1 cellular context compared by ENCODE assay signal in the genomic region with DNA sequence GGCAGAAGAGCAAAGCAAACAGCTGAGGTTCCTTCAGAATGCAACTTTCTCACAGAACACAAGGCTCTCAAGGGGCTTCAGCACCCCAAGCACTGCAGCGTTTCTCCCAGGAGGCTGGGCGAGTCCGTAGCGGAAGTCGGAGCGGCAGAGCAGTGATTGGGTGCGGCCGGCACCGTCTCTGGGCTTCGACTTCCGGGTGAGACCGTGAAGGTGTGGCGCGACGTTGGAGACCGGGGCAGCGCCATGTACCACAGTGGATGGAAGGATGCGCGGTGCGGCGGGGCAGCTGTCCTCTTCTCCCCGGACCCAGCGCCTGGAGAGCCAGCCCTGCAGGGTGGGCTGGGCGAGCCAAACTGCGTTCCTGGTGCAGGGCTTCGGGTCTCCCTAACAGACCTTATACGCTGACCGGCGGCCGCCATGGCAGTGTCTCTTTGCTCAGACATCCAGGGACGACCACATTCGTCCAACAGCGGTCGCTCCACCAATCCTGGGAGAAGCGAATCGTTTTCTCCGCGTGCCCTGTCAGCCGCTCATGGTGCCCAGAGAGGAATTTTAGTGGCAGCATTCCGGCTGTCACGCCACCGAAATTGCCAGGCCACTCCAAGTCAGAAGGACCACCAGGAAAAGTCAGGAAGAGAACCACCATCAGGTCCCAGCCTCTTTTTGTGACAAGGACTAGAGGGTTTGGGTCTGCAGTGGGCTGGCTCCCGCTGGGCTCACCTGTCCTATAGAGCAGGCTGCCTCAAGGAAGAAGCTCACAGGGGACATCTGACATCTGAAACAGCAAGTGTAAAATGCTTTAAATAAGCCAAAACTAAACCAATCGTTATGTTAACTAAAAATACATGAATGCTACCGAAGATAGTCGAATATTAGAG.
A peak's percentile ranks its signal among the peaks of the same experiment; 100 is the strongest.
TF ChIP-seq lines count a peak whose summit lies in the region.

No MANE protein-coding gene starts in this region.

TF ChIP-seq in GM12878, 131 proteins besides CTCF, POLR2A, EP300 and RAD21 (continued from another document and continues in another):
- TF ChIP-seq IRF5 (IDR thresholded peaks at IDR 0.05; ENCODE audit: borderline replicate concordance) (no peak), CHD2 (IDR thresholded peaks at IDR 0.05; ENCODE audit: borderline replicate concordance, low read depth, low read length) (0 out of 2 replicates have a peak, but pooled peaks have one; percentile 39), GATAD2B (conservative IDR thresholded peaks at IDR 0.05; ENCODE audit: low read depth) (peak; percentile 78), CEBPB (IDR thresholded peaks at IDR 0.05; ENCODE audit: borderline replicate concordance in 1 of 2, low read depth in 2 of 2, low read length in 2 of 2) (no peak), PAX5 (IDR thresholded peaks at IDR 0.05; ENCODE audit: borderline replicate concordance, low read depth, low read length) (no peak), NFXL1 (IDR thresholded peaks at IDR 0.05; ENCODE audit: borderline replicate concordance) (no peak), SUPT20H (IDR thresholded peaks at IDR 0.05; ENCODE audit: borderline replicate concordance, control insufficient read depth, low read depth, low read length) (no peak), SKIL (IDR thresholded peaks at IDR 0.05; ENCODE audit: low read depth, poor library complexity, severe bottlenecking) (no peak), MEF2A (IDR thresholded peaks at IDR 0.05; ENCODE audit: insufficient read depth, low read depth, low read length) (no peak), RELA (IDR thresholded peaks at IDR 0.05; ENCODE audit: borderline replicate concordance, partially characterized antibody) (no peak), CBFB (IDR thresholded peaks at IDR 0.05; ENCODE audit: low read depth) (peak; percentile 27; the same call in 1 of the 2 replicates), POLR2AphosphoS5 (IDR thresholded peaks at IDR 0.05; ENCODE audit: low read length) (peak; percentile 89), STAT1 (conservative IDR thresholded peaks at IDR 0.05) (no peak), NR2C1 (IDR thresholded peaks at IDR 0.05) (peak; percentile 89), SREBF2 (IDR thresholded peaks at IDR 0.05; ENCODE audit: low read length) (no peak), RB1 (IDR thresholded peaks at IDR 0.05; ENCODE audit: borderline replicate concordance) (no peak), RFX5 (IDR thresholded peaks at IDR 0.05; ENCODE audit: low read depth, low read length) (peak; percentile 16; the same call in 1 of the 2 replicates), BHLHE40 (IDR thresholded peaks at IDR 0.05; ENCODE audit: borderline replicate concordance in 1 of 2, low read depth in 2 of 2, low read length in 1 of 2) (peak in 1 of 2 experiments; percentile 24; a peak in 1 of 4 replicates), NFIC (IDR thresholded peaks at IDR 0.05; ENCODE audit: low read depth, low read length) (no peak), EZH2 (IDR thresholded peaks at IDR 0.05; ENCODE audit: borderline replicate concordance, control insufficient read depth, low read depth, low read length) (no peak), NBN (IDR thresholded peaks at IDR 0.05) (no peak), BCL3 (IDR thresholded peaks at IDR 0.05; ENCODE audit: borderline replicate concordance, insufficient read depth, low read depth, low read length, poor library complexity, severe bottlenecking) (no peak), JUNB (IDR thresholded peaks at IDR 0.05) (no peak), HSF1 (IDR thresholded peaks at IDR 0.05; ENCODE audit: low read depth, low read length) (no peak), EED (IDR thresholded peaks at IDR 0.05; ENCODE audit: low read depth) (no peak), SREBF1 (IDR thresholded peaks at IDR 0.05; ENCODE audit: low read length) (no peak), TARDBP (IDR thresholded peaks at IDR 0.05; ENCODE audit: borderline replicate concordance) (peak; percentile 18; the same call in 1 of the 2 replicates), NR2F1 (conservative IDR thresholded peaks at IDR 0.05) (no peak), HCFC1 (IDR thresholded peaks at IDR 0.05; ENCODE audit: low read length) (no peak; the same call in 1 of the 2 replicates), BCL11A (IDR thresholded peaks at IDR 0.05; ENCODE audit: low read depth, low read length) (no peak), SPI1 (IDR thresholded peaks at IDR 0.05; ENCODE audit: borderline replicate concordance, insufficient read depth, low read depth, low read length) (no peak), BMI1 (IDR thresholded peaks at IDR 0.05; ENCODE audit: borderline replicate concordance) (no peak), NRF1 (conservative IDR thresholded peaks at IDR 0.05; ENCODE audit: low read depth, low read length) (no peak)
- TF ChIP-seq, protein P1, sequence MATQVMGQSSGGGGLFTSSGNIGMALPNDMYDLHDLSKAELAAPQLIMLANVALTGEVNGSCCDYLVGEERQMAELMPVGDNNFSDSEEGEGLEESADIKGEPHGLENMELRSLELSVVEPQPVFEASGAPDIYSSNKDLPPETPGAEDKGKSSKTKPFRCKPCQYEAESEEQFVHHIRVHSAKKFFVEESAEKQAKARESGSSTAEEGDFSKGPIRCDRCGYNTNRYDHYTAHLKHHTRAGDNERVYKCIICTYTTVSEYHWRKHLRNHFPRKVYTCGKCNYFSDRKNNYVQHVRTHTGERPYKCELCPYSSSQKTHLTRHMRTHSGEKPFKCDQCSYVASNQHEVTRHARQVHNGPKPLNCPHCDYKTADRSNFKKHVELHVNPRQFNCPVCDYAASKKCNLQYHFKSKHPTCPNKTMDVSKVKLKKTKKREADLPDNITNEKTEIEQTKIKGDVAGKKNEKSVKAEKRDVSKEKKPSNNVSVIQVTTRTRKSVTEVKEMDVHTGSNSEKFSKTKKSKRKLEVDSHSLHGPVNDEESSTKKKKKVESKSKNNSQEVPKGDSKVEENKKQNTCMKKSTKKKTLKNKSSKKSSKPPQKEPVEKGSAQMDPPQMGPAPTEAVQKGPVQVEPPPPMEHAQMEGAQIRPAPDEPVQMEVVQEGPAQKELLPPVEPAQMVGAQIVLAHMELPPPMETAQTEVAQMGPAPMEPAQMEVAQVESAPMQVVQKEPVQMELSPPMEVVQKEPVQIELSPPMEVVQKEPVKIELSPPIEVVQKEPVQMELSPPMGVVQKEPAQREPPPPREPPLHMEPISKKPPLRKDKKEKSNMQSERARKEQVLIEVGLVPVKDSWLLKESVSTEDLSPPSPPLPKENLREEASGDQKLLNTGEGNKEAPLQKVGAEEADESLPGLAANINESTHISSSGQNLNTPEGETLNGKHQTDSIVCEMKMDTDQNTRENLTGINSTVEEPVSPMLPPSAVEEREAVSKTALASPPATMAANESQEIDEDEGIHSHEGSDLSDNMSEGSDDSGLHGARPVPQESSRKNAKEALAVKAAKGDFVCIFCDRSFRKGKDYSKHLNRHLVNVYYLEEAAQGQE (IDR thresholded peaks at IDR 0.05; ENCODE audit: low read depth, low read length) = no peak
- TF ChIP-seq, protein P2, sequence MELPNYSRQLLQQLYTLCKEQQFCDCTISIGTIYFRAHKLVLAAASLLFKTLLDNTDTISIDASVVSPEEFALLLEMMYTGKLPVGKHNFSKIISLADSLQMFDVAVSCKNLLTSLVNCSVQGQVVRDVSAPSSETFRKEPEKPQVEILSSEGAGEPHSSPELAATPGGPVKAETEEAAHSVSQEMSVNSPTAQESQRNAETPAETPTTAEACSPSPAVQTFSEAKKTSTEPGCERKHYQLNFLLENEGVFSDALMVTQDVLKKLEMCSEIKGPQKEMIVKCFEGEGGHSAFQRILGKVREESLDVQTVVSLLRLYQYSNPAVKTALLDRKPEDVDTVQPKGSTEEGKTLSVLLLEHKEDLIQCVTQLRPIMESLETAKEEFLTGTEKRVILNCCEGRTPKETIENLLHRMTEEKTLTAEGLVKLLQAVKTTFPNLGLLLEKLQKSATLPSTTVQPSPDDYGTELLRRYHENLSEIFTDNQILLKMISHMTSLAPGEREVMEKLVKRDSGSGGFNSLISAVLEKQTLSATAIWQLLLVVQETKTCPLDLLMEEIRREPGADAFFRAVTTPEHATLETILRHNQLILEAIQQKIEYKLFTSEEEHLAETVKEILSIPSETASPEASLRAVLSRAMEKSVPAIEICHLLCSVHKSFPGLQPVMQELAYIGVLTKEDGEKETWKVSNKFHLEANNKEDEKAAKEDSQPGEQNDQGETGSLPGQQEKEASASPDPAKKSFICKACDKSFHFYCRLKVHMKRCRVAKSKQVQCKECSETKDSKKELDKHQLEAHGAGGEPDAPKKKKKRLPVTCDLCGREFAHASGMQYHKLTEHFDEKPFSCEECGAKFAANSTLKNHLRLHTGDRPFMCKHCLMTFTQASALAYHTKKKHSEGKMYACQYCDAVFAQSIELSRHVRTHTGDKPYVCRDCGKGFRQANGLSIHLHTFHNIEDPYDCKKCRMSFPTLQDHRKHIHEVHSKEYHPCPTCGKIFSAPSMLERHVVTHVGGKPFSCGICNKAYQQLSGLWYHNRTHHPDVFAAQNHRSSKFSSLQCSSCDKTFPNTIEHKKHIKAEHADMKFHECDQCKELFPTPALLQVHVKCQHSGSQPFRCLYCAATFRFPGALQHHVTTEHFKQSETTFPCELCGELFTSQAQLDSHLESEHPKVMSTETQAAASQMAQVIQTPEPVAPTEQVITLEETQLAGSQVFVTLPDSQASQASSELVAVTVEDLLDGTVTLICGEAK (IDR thresholded peaks at IDR 0.05; ENCODE audit: borderline replicate concordance) = peak; percentile 82
- TF ChIP-seq, protein P3, sequence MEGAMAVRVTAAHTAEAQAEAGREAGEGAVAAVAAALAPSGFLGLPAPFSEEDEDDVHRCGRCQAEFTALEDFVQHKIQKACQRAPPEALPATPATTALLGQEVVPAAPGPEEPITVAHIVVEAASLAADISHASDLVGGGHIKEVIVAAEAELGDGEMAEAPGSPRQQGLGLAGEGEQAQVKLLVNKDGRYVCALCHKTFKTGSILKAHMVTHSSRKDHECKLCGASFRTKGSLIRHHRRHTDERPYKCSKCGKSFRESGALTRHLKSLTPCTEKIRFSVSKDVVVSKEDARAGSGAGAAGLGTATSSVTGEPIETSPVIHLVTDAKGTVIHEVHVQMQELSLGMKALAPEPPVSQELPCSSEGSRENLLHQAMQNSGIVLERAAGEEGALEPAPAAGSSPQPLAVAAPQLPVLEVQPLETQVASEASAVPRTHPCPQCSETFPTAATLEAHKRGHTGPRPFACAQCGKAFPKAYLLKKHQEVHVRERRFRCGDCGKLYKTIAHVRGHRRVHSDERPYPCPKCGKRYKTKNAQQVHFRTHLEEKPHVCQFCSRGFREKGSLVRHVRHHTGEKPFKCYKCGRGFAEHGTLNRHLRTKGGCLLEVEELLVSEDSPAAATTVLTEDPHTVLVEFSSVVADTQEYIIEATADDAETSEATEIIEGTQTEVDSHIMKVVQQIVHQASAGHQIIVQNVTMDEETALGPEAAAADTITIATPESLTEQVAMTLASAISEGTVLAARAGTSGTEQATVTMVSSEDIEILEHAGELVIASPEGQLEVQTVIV (IDR thresholded peaks at IDR 0.05; ENCODE audit: borderline replicate concordance, partially characterized antibody) = no peak
- TF ChIP-seq, protein P4, sequence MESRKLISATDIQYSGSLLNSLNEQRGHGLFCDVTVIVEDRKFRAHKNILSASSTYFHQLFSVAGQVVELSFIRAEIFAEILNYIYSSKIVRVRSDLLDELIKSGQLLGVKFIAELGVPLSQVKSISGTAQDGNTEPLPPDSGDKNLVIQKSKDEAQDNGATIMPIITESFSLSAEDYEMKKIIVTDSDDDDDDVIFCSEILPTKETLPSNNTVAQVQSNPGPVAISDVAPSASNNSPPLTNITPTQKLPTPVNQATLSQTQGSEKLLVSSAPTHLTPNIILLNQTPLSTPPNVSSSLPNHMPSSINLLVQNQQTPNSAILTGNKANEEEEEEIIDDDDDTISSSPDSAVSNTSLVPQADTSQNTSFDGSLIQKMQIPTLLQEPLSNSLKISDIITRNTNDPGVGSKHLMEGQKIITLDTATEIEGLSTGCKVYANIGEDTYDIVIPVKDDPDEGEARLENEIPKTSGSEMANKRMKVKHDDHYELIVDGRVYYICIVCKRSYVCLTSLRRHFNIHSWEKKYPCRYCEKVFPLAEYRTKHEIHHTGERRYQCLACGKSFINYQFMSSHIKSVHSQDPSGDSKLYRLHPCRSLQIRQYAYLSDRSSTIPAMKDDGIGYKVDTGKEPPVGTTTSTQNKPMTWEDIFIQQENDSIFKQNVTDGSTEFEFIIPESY (IDR thresholded peaks at IDR 0.05) = no peak
